36 cellular contexts compared by ENCODE assay signal in genomic region chr4:156517956-156518355, GRCh38.
DNase-seq lines count a peak whose midpoint lies in the region; ATAC-seq, FAIRE-seq and TF ChIP-seq lines count a peak whose summit lies in the region.
"Had no signal": no experiment of that assay in that cellular context is flagged by ENCODE, and none has a peak within 500 bp of the region (broad histone marks: within the 10 kb centered on the region; RNA-seq: fewer than 3 reads in every experiment).

No MANE protein-coding gene starts in this region.

- H3K9me1 ChIP-seq in keratinocyte (ENCODE audit: control insufficient read depth, extremely low read depth, insufficient read depth, low read length) = no peaks in the 10 kb centered on the region

- FAIRE-seq in keratinocyte (lab: Jason Lieb, UNC) = no peak
- FAIRE-seq: A549, D721Med had no signal

- in situ Hi-C loops in mammary epithelial cell (cut with MboI; ENCODE audit: low sequenced_read_pairs in 2 of 2) = no loop called here

- H3K36me3 Mint-ChIP-seq in T-helper 17 cell (ENCODE audit: low read depth) = no peaks in the 10 kb centered on the region
- H3K36me3 Mint-ChIP-seq: CD14-positive monocyte; CD4-positive, alpha-beta memory T cell; CD4-positive, CD25-positive, alpha-beta regulatory T cell; CD8-positive, alpha-beta memory T cell; CD8-positive, alpha-beta T cell had no signal

- WGBS in mammary epithelial cell (ENCODE audit: low coverage, missing lambda C conversion rate) = 16% methylated on average over 2 of the region's 2 CpGs
- WGBS in body of pancreas, 2 donors = 36 to 43% methylated on average over 2 of the region's 2 CpGs

- H3K27ac ChIP-seq in mammary epithelial cell (ENCODE audit: insufficient read depth, low read depth, low read length) (no peak overlapping the region), breast epithelium (no peak overlapping the region), A673 (ENCODE audit: low read depth, low read length, poor library complexity, severe bottlenecking) (peak overlapping the region; percentile 86), SK-N-MC (peak overlapping the region; percentile 86), keratinocyte (ENCODE audit: control insufficient read depth, insufficient read depth, low read length) (no peak overlapping the region), body of pancreas (no peak overlapping the region)
- H3K27ac ChIP-seq: 22Rv1; A549; BLaER1; BLaER1 treated with 17β-estradiol and CSF1 and Interleukin-3, amounts not matched to agents 10 nM and 100 nM; C4-2B had no signal

- BruUV-seq in mammary epithelial cell (replicated peaks; lab: Mats Ljungman, UMichigan) (no TSS peak), A673 (replicated peaks; lab: Mats Ljungman, UMichigan) (no TSS peak)

- no peaks in the 10 kb centered on the region for H3K36me3 ChIP-seq in mammary epithelial cell (ENCODE audit: insufficient read depth, low read length)
- H3K36me3 ChIP-seq in breast epithelium = no peaks in the 10 kb centered on the region
- no peaks in the 10 kb centered on the region for H3K36me3 ChIP-seq in A673 (ENCODE audit: insufficient read depth, low read length, poor library complexity, severe bottlenecking)
- H3K36me3 ChIP-seq in SK-N-MC (ENCODE audit: insufficient read depth, low read length) = no peaks in the 10 kb centered on the region
- no peaks in the 10 kb centered on the region for H3K36me3 ChIP-seq in keratinocyte (ENCODE audit: control insufficient read depth in 2 of 2, extremely low read depth in 1 of 2, insufficient read depth in 2 of 2, low read length in 2 of 2)
- H3K36me3 ChIP-seq in body of pancreas (replicated peaks in 1 of 2; ENCODE audit: insufficient read depth in 1 of 2, low read depth in 2 of 2) = no peaks in the 10 kb centered on the region
- H3K36me3 ChIP-seq: BE2C; BLaER1; BLaER1 treated with 17β-estradiol and CSF1 and Interleukin-3, amounts not matched to agents 10 nM and 100 nM had no signal

- dilution Hi-C loops in mammary epithelial cell (cut with HindIII; ENCODE audit: low sequenced_read_pairs) = no loop called here
- dilution Hi-C loops in keratinocyte (cut with MboI; ENCODE audit: extremely low pct_ligation_motif_present, low sequenced_read_pairs) = no loop called here

- no peak for TF ChIP-seq CTCF in mammary epithelial cell (conservative IDR thresholded peaks at IDR 0.05 in 1 of 2, IDR thresholded peaks at IDR 0.05 in 1 of 2; ENCODE audit: extremely low read depth in 1 of 2, insufficient read depth in 1 of 2, low read depth in 1 of 2, low read length in 2 of 2)
- TF ChIP-seq CTCF in breast epithelium (IDR thresholded peaks at IDR 0.05) = no peak
- no peak for TF ChIP-seq CTCF in A673 (conservative IDR thresholded peaks at IDR 0.05; ENCODE audit: low read depth, low read length)
- TF ChIP-seq CTCF in keratinocyte (optimal IDR thresholded peaks at IDR 0.05 in 1 of 3, IDR thresholded peaks at IDR 0.05 in 1 of 3, conservative IDR thresholded peaks at IDR 0.05 in 1 of 3; ENCODE audit: extremely low read depth in 1 of 3, insufficient read depth in 2 of 3, low read length in 3 of 3) = no peak
- TF ChIP-seq CTCF in body of pancreas (IDR thresholded peaks at IDR 0.05) = no peak

- no peaks in the 10 kb centered on the region for H3K4me1 Mint-ChIP-seq in T-helper 17 cell
- H3K4me1 Mint-ChIP-seq: B cell; CD4-positive, alpha-beta memory T cell; CD4-positive, CD25-positive, alpha-beta regulatory T cell; CD8-positive, alpha-beta memory T cell had no signal

- POLR2A ChIA-PET in A673 (lab: Charles Lee; ENCODE audit: low non-redundant PET) = no interaction called here

- H3K4me1 ChIP-seq in mammary epithelial cell (ENCODE audit: insufficient read depth, low read length) (no peaks in the 10 kb centered on the region), breast epithelium (no peaks in the 10 kb centered on the region), A673 (ENCODE audit: insufficient read depth, low read length, poor library complexity, severe bottlenecking) (peaks cover 68% of the 10 kb centered on the region), keratinocyte (ENCODE audit: control insufficient read depth, extremely low read depth, insufficient read depth, low read length) (no peaks in the 10 kb centered on the region), body of pancreas (no peaks in the 10 kb centered on the region)
- H3K4me1 ChIP-seq: A549, BE2C, Caco-2 had no signal

- H3K4me3 ChIP-seq in mammary epithelial cell (replicated peaks in 1 of 3; ENCODE audit: insufficient read depth in 1 of 3, low read depth in 2 of 3, low read length in 3 of 3) = no peak overlapping the region
- H3K4me3 ChIP-seq in breast epithelium = no peak overlapping the region
- no peak overlapping the region for H3K4me3 ChIP-seq in A673 (ENCODE audit: low read depth, low read length, poor library complexity, severe bottlenecking)
- peak overlapping the region; percentile 53 for H3K4me3 ChIP-seq in SK-N-MC
- no peak overlapping the region for H3K4me3 ChIP-seq in keratinocyte (ENCODE audit: control insufficient read depth in 2 of 3, extremely low read depth in 1 of 3, insufficient read depth in 2 of 3, low read depth in 1 of 3, low read length in 3 of 3)
- no peak overlapping the region for H3K4me3 ChIP-seq in body of pancreas
- H3K4me3 ChIP-seq: A549; BLaER1; BLaER1 treated with 17β-estradiol and CSF1 and Interleukin-3, amounts not matched to agents 10 nM and 100 nM had no signal

- DNase-seq in mammary epithelial cell (no peak), breast epithelium (ENCODE audit: low spot score in 2 of 2) (no peak), A673 (ENCODE audit: low spot score) (peak; percentile 96), SK-N-MC (ENCODE audit: low read depth, low spot score) (peak; percentile 93), keratinocyte (ENCODE audit: low read depth, low spot score) (no peak), T-helper 17 cell (no peak), GM03348 (ENCODE audit: low spot score) (no peak), body of pancreas (no peak)
- DNase-seq: 8988T; ACHN; AML-193; BE2C; C1 segment of cervical spinal cord; Caco-2; Calu3; CD4-positive, alpha-beta memory T cell; CD4-positive, alpha-beta T cell; CD4-positive, CD25-positive, alpha-beta regulatory T cell; CD8-positive, alpha-beta memory T cell; CD8-positive, alpha-beta T cell; COR-L47; DMS 273 treated with DMSO at 0.1 percent for 48 hours; DMS153; DMS53; DMS79; DMS79 treated with DMSO at 0.1 percent for 48 hours; DND-41; EL had no signal

- H3K27me3 ChIP-seq in mammary epithelial cell (ENCODE audit: insufficient read depth, low read length) (no peaks in the 10 kb centered on the region), breast epithelium (no peaks in the 10 kb centered on the region), A673 (replicated peaks; ENCODE audit: insufficient read depth, low read depth, low read length, poor library complexity) (no peaks in the 10 kb centered on the region), keratinocyte (ENCODE audit: control insufficient read depth, extremely low read depth, insufficient read depth, low read length) (no peaks in the 10 kb centered on the region), body of pancreas (no peaks in the 10 kb centered on the region)
- H3K27me3 ChIP-seq: BE2C; BLaER1; BLaER1 treated with 17β-estradiol and CSF1 and Interleukin-3, amounts not matched to agents 10 nM and 100 nM had no signal

- H3K9me3 ChIP-seq in mammary epithelial cell (replicated peaks; ENCODE audit: insufficient read depth, low read length) (no peaks in the 10 kb centered on the region), breast epithelium (no peaks in the 10 kb centered on the region), A673 (ENCODE audit: low read depth, low read length, poor library complexity, severe bottlenecking) (no peaks in the 10 kb centered on the region), SK-N-MC (ENCODE audit: low read depth, low read length) (no peaks in the 10 kb centered on the region), keratinocyte (ENCODE audit: control insufficient read depth, low read depth, low read length) (no peaks in the 10 kb centered on the region), T-helper 17 cell (ENCODE audit: control insufficient read depth, low read length, poor library complexity, severe bottlenecking) (no peaks in the 10 kb centered on the region), body of pancreas (no peaks in the 10 kb centered on the region)
- H3K9me3 ChIP-seq: A549; BE2C; BLaER1; BLaER1 treated with 17β-estradiol and CSF1 and Interleukin-3, amounts not matched to agents 10 nM and 100 nM; Caco-2 had no signal

- no peaks in the 10 kb centered on the region for H4K20me1 ChIP-seq in mammary epithelial cell (ENCODE audit: insufficient read depth, low read length)
- H4K20me1 ChIP-seq in keratinocyte (ENCODE audit: control insufficient read depth, extremely low read depth, insufficient read depth, low read length) = no peaks in the 10 kb centered on the region
- H4K20me1 ChIP-seq: BLaER1; BLaER1 treated with 17β-estradiol and CSF1 and Interleukin-3, amounts not matched to agents 10 nM and 100 nM had no signal

- H3K9ac ChIP-seq in mammary epithelial cell (ENCODE audit: insufficient read depth, low read length) (no peak overlapping the region), SK-N-MC (ENCODE audit: insufficient read length) (no peak overlapping the region), keratinocyte (ENCODE audit: control insufficient read depth, extremely low read depth, insufficient read depth, low read length) (no peak overlapping the region)
- H3K9ac ChIP-seq: BLaER1; BLaER1 treated with 17β-estradiol and CSF1 and Interleukin-3, amounts not matched to agents 10 nM and 100 nM had no signal

- H3K27ac Mint-ChIP-seq in T-helper 17 cell = no peak overlapping the region
- H3K27ac Mint-ChIP-seq: B cell; CD4-positive, alpha-beta memory T cell; CD4-positive, alpha-beta T cell; CD4-positive, CD25-positive, alpha-beta regulatory T cell; CD8-positive, alpha-beta memory T cell; CD8-positive, alpha-beta T cell had no signal

- intact Hi-C loops in mammary epithelial cell (cut with micrococcal nuclease) (no loop called here), breast epithelium (cut with DNase I; ENCODE audit: low total_unique reads) (no loop called here), A673 (cut with micrococcal nuclease; ENCODE audit: unreplicated experiment) (loop anchor here (1.0 to 5.0 kb wide), 6 partner anchors 42 to 609 kb away; no protein-coding TSS in a partner anchor), body of pancreas (cut with DNase I) (no loop called here)

- no peak overlapping the region for H3K4me3 Mint-ChIP-seq in T-helper 17 cell
- H3K4me3 Mint-ChIP-seq: B cell; CD14-positive monocyte; CD4-positive, alpha-beta memory T cell; CD4-positive, alpha-beta T cell; CD4-positive, CD25-positive, alpha-beta regulatory T cell; CD8-positive, alpha-beta memory T cell; CD8-positive, alpha-beta T cell had no signal

- H2AFZ ChIP-seq in mammary epithelial cell (ENCODE audit: low read depth, low read length) (peak overlapping the region; percentile 18), keratinocyte (ENCODE audit: control insufficient read depth, low read length) (peak overlapping the region; percentile 75)

- TF ChIP-seq POLR2A in breast epithelium (IDR thresholded peaks at IDR 0.05) (no peak), body of pancreas (IDR thresholded peaks at IDR 0.05) (no peak)

- no peaks in the 10 kb centered on the region for H3K27me3 Mint-ChIP-seq in T-helper 17 cell
- H3K27me3 Mint-ChIP-seq: B cell; CD4-positive, alpha-beta memory T cell; CD4-positive, alpha-beta T cell; CD4-positive, CD25-positive, alpha-beta regulatory T cell had no signal

- no peak for ATAC-seq in T-helper 17 cell
- no peak for ATAC-seq in body of pancreas
- ATAC-seq: A549; CD8-positive, alpha-beta T cell had no signal

- H3K79me2 ChIP-seq in mammary epithelial cell (ENCODE audit: insufficient read depth, low read length) = no peaks in the 10 kb centered on the region
- H3K79me2 ChIP-seq in keratinocyte (ENCODE audit: control insufficient read depth, insufficient read depth, low read length) = no peaks in the 10 kb centered on the region

- CTCF ChIA-PET in mammary epithelial cell (lab: Charles Lee; ENCODE audit: low non-redundant PET) = no interaction called here
- CTCF ChIA-PET in A673 (lab: Charles Lee) = no interaction called here

- H3K4me2 ChIP-seq in mammary epithelial cell (ENCODE audit: insufficient read depth, low read depth, low read length) (no peak overlapping the region), keratinocyte (ENCODE audit: control insufficient read depth, extremely low read depth, insufficient read depth, low read depth, low read length) (no peak overlapping the region)
- H3K4me2 ChIP-seq: A549; BLaER1; BLaER1 treated with 17β-estradiol and CSF1 and Interleukin-3, amounts not matched to agents 10 nM and 100 nM had no signal

Comparison
In these comparisons a context has a peak if more than half of its experiments do, and no peak if none do; other contexts are left out.
1. DNase-seq: peak in A673 (single experiment) and SK-N-MC (single experiment); none in mammary epithelial cell (single experiment), breast epithelium (0 of 2), keratinocyte (single experiment), T-helper 17 cell (0 of 3), GM03348 (single experiment) and body of pancreas (0 of 4).
2. H3K27ac ChIP-seq: peak in A673 (single experiment) and SK-N-MC (single experiment); none in mammary epithelial cell (single experiment), breast epithelium (0 of 2), keratinocyte (single experiment) and body of pancreas (0 of 4).